In genomic region chr12:115163710-115164109, GRCh38 we compare ENCODE assay signal across 13 cellular contexts.
"Had no signal": no experiment of that assay in that cellular context is flagged by ENCODE, and none has a peak within 500 bp of the region (broad histone marks: within the 10 kb centered on the region; RNA-seq: fewer than 3 reads in every experiment).

No MANE protein-coding gene starts in this region.

- H3K27me3 Mint-ChIP-seq: activated CD8-positive, alpha-beta T cell treated with anti-CD3 and anti-CD28 coated beads for 36 hours; activated naive CD8-positive, alpha-beta T cell treated with anti-CD3 and anti-CD28 coated beads, Interleukin-2, amount 50 U/mL, for 24 hours had no signal

- DNase-seq: activated CD8-positive, alpha-beta memory T cell treated with anti-CD3 and anti-CD28 coated beads, Interleukin-2, amount 50 U/mL, for 4 hours; activated CD8-positive, alpha-beta T cell treated with anti-CD3 and anti-CD28 coated beads for 36 hours; activated naive CD8-positive, alpha-beta T cell treated with anti-CD3 and anti-CD28 coated beads, Interleukin-2, amount 50 U/mL, for 24 hours; activated T-cell treated with anti-CD3 and anti-CD28 coated beads, Interleukin-2, amount 50 U/mL, for 72 hours; foreskin melanocyte; head of caudate nucleus; left lung; mesenchymal stem cell; nephron progenitor cell; ovary; stimulated activated CD4-positive, alpha-beta T cell treated with anti-CD3 and anti-CD28 coated beads, Interleukin-4, amount 100 ng/mL, for 24 hours had no signal

- ATAC-seq: activated CD8-positive, alpha-beta T cell treated with anti-CD3 and anti-CD28 coated beads for 36 hours; activated naive CD8-positive, alpha-beta T cell treated with anti-CD3 and anti-CD28 coated beads, Interleukin-2, amount 50 U/mL, for 24 hours; activated T-cell treated with anti-CD3 and anti-CD28 coated beads, Interleukin-2, amount 50 U/mL, for 72 hours; left lung had no signal

- H3K4me1 Mint-ChIP-seq: activated naive CD8-positive, alpha-beta T cell treated with anti-CD3 and anti-CD28 coated beads, Interleukin-2, amount 50 U/mL, for 24 hours had no signal

- H3K27me3 ChIP-seq: left lung, ovary had no signal

- H3K9me3 Mint-ChIP-seq: nephron progenitor cell had no signal

- H3K4me3 ChIP-seq: left lung, ovary, thoracic aorta had no signal

- H3K27ac ChIP-seq: left lung, ovary, thoracic aorta had no signal

- H3K4me3 Mint-ChIP-seq: activated CD8-positive, alpha-beta T cell treated with anti-CD3 and anti-CD28 coated beads for 36 hours; activated naive CD8-positive, alpha-beta T cell treated with anti-CD3 and anti-CD28 coated beads, Interleukin-2, amount 50 U/mL, for 24 hours; activated T-cell treated with anti-CD3 and anti-CD28 coated beads, Interleukin-2, amount 50 U/mL, for 72 hours; nephron progenitor cell; stimulated activated naive CD8-positive, alpha-beta T cell treated with anti-CD3 and anti-CD28 coated beads, Interleukin-15, Interleukin-2, amounts not matched to agents 100 ng/mL and 50 ng/mL, for 24 hours had no signal

- H3K36me3 ChIP-seq: left lung, ovary, thoracic aorta had no signal

- H3K27ac Mint-ChIP-seq: activated CD8-positive, alpha-beta T cell treated with anti-CD3 and anti-CD28 coated beads for 36 hours; activated naive CD8-positive, alpha-beta T cell treated with anti-CD3 and anti-CD28 coated beads, Interleukin-2, amount 50 U/mL, for 24 hours; activated T-cell treated with anti-CD3 and anti-CD28 coated beads, Interleukin-2, amount 50 U/mL, for 72 hours; nephron progenitor cell; stimulated activated naive CD8-positive, alpha-beta T cell treated with anti-CD3 and anti-CD28 coated beads, Interleukin-15, Interleukin-2, amounts not matched to agents 100 ng/mL and 50 ng/mL, for 24 hours had no signal

- H3K4me1 ChIP-seq: left lung had no signal
